Comparison of ENCODE assay signal across 23 cellular contexts in genomic region chr1:6975371-6975770, GRCh38.
"Had no signal": no experiment of that assay in that cellular context is flagged by ENCODE, and none has a peak within 500 bp of the region (broad histone marks: within the 10 kb centered on the region; RNA-seq: fewer than 3 reads in every experiment).

No MANE protein-coding gene starts in this region.

- H3K4me1 ChIP-seq: left ventricle myocardium inferior, lower lobe of right lung, tibial nerve, upper lobe of right lung, vagina had no signal

- ATAC-seq: gastrocnemius medialis; left cardiac atrium; lower lobe of right lung; naive thymus-derived CD4-positive, alpha-beta T cell; right cardiac atrium; stimulated activated effector memory CD8-positive, alpha-beta T cell treated with anti-CD3 and anti-CD28 coated beads, Interleukin-12 subunit alpha, Interleukin-12 subunit beta, amount 100 ng/mL, for 72 hours; upper lobe of right lung had no signal

- H3K36me3 ChIP-seq: esophagus muscularis mucosa, gastrocnemius medialis, left ventricle myocardium inferior, lower lobe of right lung, neutrophil, tibial nerve, upper lobe of right lung, vagina had no signal

- H3K27me3 ChIP-seq: gastrocnemius medialis, neutrophil, testis, tibial nerve, upper lobe of right lung, vagina had no signal

- H3K9me3 ChIP-seq: esophagus muscularis mucosa, gastrocnemius medialis, left ventricle myocardium inferior, lower lobe of right lung, neutrophil, testis, tibial nerve, upper lobe of right lung, vagina had no signal

- H3K27ac ChIP-seq: epithelial cell of prostate, esophagus muscularis mucosa, gastrocnemius medialis, left ventricle myocardium inferior, lower lobe of right lung, neutrophil, testis, tibial nerve, upper lobe of right lung, vagina had no signal

- H3K4me3 ChIP-seq: esophagus muscularis mucosa, gastrocnemius medialis, left ventricle myocardium inferior, lower lobe of right lung, testis, tibial nerve, upper lobe of right lung, vagina had no signal

- DNase-seq: cortex of kidney; effector memory CD4-positive, alpha-beta T cell; gastrocnemius medialis; glutamatergic neuron; kidney; left cardiac atrium; left ventricle myocardium inferior; lower lobe of right lung; naive thymus-derived CD4-positive, alpha-beta T cell; nephron progenitor cell; right cardiac atrium; small intestine; stimulated activated CD4-positive, alpha-beta T cell treated with anti-CD3 and anti-CD28 coated beads, Interleukin-12 subunit alpha, Interleukin-12 subunit beta, amount 100 ng/mL, for 4 hours; stimulated activated CD4-positive, alpha-beta T cell treated with anti-CD3 and anti-CD28 coated beads, Interleukin-2, amount 100 ng/mL, for 48 hours; stimulated activated CD8-positive, alpha-beta memory T cell treated with anti-CD3 and anti-CD28 coated beads, Interleukin-4, amount 100 ng/mL, for 48 hours; testis; upper lobe of right lung had no signal
